ENCODE assay signal across 8 cellular contexts in genomic region chr11:80724366-80724765, GRCh38.
"Had no signal": no experiment of that assay in that cellular context is flagged by ENCODE, and none has a peak within 500 bp of the region (broad histone marks: within the 10 kb centered on the region; RNA-seq: fewer than 3 reads in every experiment).

No MANE protein-coding gene starts in this region.

- H3K9ac ChIP-seq: GM23248 had no signal

- H3K36me3 ChIP-seq: HAP-1 had no signal

- H2AFZ ChIP-seq: GM23248 had no signal

- H3K9me3 ChIP-seq: HAP-1 had no signal

- DNase-seq: GM23248, GOT3, H7, HFFc6, IMR-90 had no signal

- H3K4me1 ChIP-seq: HAP-1 had no signal

- H3K27ac ChIP-seq: GM23248 had no signal

- ATAC-seq: HCT116, K562 had no signal

- H3K4me3 ChIP-seq: GM23248, HAP-1, K562 had no signal
